Comparison of ENCODE assay signal across 28 cellular contexts in the genomic region with DNA sequence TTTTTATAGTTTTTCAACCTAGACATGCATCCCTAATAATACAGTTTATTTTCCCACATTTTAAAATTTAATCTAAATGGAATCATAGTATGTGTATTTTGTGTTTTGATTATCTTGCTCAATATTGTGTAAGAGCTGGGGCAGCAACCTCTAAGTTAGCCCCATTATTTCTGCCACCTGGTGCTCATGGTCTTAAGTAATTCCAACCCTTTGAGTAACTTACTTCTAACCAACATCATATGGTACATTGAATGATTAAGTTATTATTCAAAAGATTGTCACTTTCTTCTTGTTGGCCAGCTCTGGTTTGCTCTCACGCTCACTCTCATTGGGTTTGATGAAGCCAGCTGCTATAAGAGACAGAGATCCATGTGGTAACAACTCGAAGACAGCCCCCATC. TPM values are rescaled to one million over a fixed set of nuclear protein-coding genes. Genes with fewer than 3 reads are reported as not detected.
"Had no signal": no experiment of that assay in that cellular context is flagged by ENCODE, and none has a peak within 500 bp of the region (broad histone marks: within the 10 kb centered on the region; RNA-seq: fewer than 3 reads in every experiment).

No MANE protein-coding gene starts in this region.

- H3K27ac Mint-ChIP-seq: activated naive CD4-positive, alpha-beta T cell treated with anti-CD3 and anti-CD28 coated beads, Interleukin-2, amount 50 U/mL, for 24 hours; dendritic cell treated with granulocyte-macrophage colony-stimulating factor and Interleukin-4, amounts not matched to agents 40 ng/mL and 50 ng/mL, for 4 days; nephron; stimulated activated naive CD8-positive, alpha-beta T cell treated with anti-CD3 and anti-CD28 coated beads, Interleukin-15, Interleukin-2, amounts not matched to agents 100 ng/mL and 50 ng/mL, for 24 hours had no signal

- H3K27me3 Mint-ChIP-seq: activated naive CD4-positive, alpha-beta T cell treated with anti-CD3 and anti-CD28 coated beads, Interleukin-2, amount 50 U/mL, for 24 hours; stimulated activated naive CD8-positive, alpha-beta T cell treated with anti-CD3 and anti-CD28 coated beads, Interleukin-15, Interleukin-2, amounts not matched to agents 100 ng/mL and 50 ng/mL, for 24 hours had no signal

- H3K27ac ChIP-seq: brain microvascular endothelial cell, heart left ventricle, neutrophil, pancreas, psoas muscle, skin epidermis, thyroid gland, upper lobe of right lung had no signal

- H3K4me3 Mint-ChIP-seq: activated naive CD4-positive, alpha-beta T cell treated with anti-CD3 and anti-CD28 coated beads, Interleukin-2, amount 50 U/mL, for 24 hours; dendritic cell treated with granulocyte-macrophage colony-stimulating factor and Interleukin-4, amounts not matched to agents 40 ng/mL and 50 ng/mL, for 4 days; nephron; stimulated activated naive CD8-positive, alpha-beta T cell treated with anti-CD3 and anti-CD28 coated beads, Interleukin-15, Interleukin-2, amounts not matched to agents 100 ng/mL and 50 ng/mL, for 24 hours had no signal

- H3K36me3 Mint-ChIP-seq: activated naive CD4-positive, alpha-beta T cell treated with anti-CD3 and anti-CD28 coated beads, Interleukin-2, amount 50 U/mL, for 24 hours had no signal

- H3K4me1 ChIP-seq: heart left ventricle, pancreas, psoas muscle, thyroid gland, upper lobe of right lung had no signal

- H3K9me3 Mint-ChIP-seq: activated naive CD4-positive, alpha-beta T cell treated with anti-CD3 and anti-CD28 coated beads, Interleukin-2, amount 50 U/mL, for 24 hours; dendritic cell treated with granulocyte-macrophage colony-stimulating factor and Interleukin-4, amounts not matched to agents 40 ng/mL and 50 ng/mL, for 4 days; nephron; stimulated activated naive CD8-positive, alpha-beta T cell treated with anti-CD3 and anti-CD28 coated beads, Interleukin-15, Interleukin-2, amounts not matched to agents 100 ng/mL and 50 ng/mL, for 24 hours had no signal

- DNase-seq: activated CD4-positive, alpha-beta T cell treated with anti-CD3 and anti-CD28 coated beads for 1 hour; activated CD4-positive, alpha-beta T cell treated with anti-CD3 and anti-CD28 coated beads, Interleukin-2, amount 50 U/mL, for 1 hour; activated gamma-delta T cell treated with Interleukin-2 at 50 U/mL for 16 hours; activated T-cell treated with anti-CD3 and anti-CD28 coated beads, Interleukin-2, amount 50 U/mL, for 1 hour; aorta; brain microvascular endothelial cell; caudate nucleus; effector CD4-positive, alpha-beta T cell; heart left ventricle; left ventricle myocardium superior; midbrain; pancreas; psoas muscle; right cardiac atrium; stimulated activated CD4-positive, alpha-beta T cell treated with anti-CD3 and anti-CD28 coated beads, Interleukin-1b, Interleukin-23, amount 100 ng/mL, for 48 hours; substantia nigra; thyroid gland; upper lobe of right lung had no signal

- H3K36me3 ChIP-seq: brain microvascular endothelial cell, heart left ventricle, neutrophil, pancreas, thyroid gland, upper lobe of right lung had no signal

- FAIRE-seq: endometrium, islet of Langerhans, pancreas, TTC549 had no signal

- H3K4me1 Mint-ChIP-seq: activated naive CD4-positive, alpha-beta T cell treated with anti-CD3 and anti-CD28 coated beads, Interleukin-2, amount 50 U/mL, for 24 hours; nephron had no signal

- H3K27me3 ChIP-seq: brain microvascular endothelial cell, pancreas, thyroid gland, upper lobe of right lung had no signal

- H3K4me3 ChIP-seq: heart left ventricle, pancreas, psoas muscle, skin epidermis, thyroid gland, upper lobe of right lung had no signal

- ATAC-seq: heart left ventricle, left ventricle myocardium superior, pancreas, psoas muscle, right cardiac atrium, upper lobe of right lung had no signal

- H3K9me3 ChIP-seq: heart left ventricle, neutrophil, pancreas, psoas muscle, thyroid gland, upper lobe of right lung had no signal

RNA-seq across cellular contexts. Expression of gene KRTAP4-3, which starts 3.9 kb away (rescaled TPM):
- total RNA-seq: aorta, epithelial cell of proximal tubule, heart left ventricle, left ventricle myocardium superior, pancreas, psoas muscle, right cardiac atrium, thyroid gland, upper lobe of right lung had no signal
- polyA plus RNA-seq: aorta, heart left ventricle, pancreas, psoas muscle, right cardiac atrium had no signal

RNA-seq across cellular contexts. Expression of gene KRTAP4-2, which starts 6.1 kb away (rescaled TPM):
- total RNA-seq: aorta, epithelial cell of proximal tubule, heart left ventricle, left ventricle myocardium superior, pancreas, psoas muscle, right cardiac atrium, thyroid gland, upper lobe of right lung had no signal
- polyA plus RNA-seq: aorta, heart left ventricle, pancreas, psoas muscle, right cardiac atrium had no signal

RNA-seq across cellular contexts. Expression of gene KRTAP4-4, which starts 11.3 kb away (rescaled TPM):
- total RNA-seq: aorta, epithelial cell of proximal tubule, heart left ventricle, left ventricle myocardium superior, pancreas, psoas muscle, right cardiac atrium, thyroid gland, upper lobe of right lung had no signal
- polyA plus RNA-seq: aorta, heart left ventricle, pancreas, psoas muscle, right cardiac atrium had no signal

RNA-seq across cellular contexts. Expression of gene KRTAP4-1, which starts 12.8 kb away (rescaled TPM):
- total RNA-seq: aorta, epithelial cell of proximal tubule, heart left ventricle, left ventricle myocardium superior, pancreas, psoas muscle, right cardiac atrium, thyroid gland, upper lobe of right lung had no signal
- polyA plus RNA-seq: aorta, heart left ventricle, pancreas, psoas muscle, right cardiac atrium had no signal

RNA-seq across cellular contexts. Expression of gene KRTAP9-1, which starts 17.8 kb away (rescaled TPM):
- total RNA-seq: aorta, epithelial cell of proximal tubule, heart left ventricle, left ventricle myocardium superior, pancreas, psoas muscle, right cardiac atrium, thyroid gland, upper lobe of right lung had no signal
- polyA plus RNA-seq: aorta, heart left ventricle, pancreas, psoas muscle, right cardiac atrium had no signal
